ENCODE assay signal across 8 cellular contexts in the genomic region with DNA sequence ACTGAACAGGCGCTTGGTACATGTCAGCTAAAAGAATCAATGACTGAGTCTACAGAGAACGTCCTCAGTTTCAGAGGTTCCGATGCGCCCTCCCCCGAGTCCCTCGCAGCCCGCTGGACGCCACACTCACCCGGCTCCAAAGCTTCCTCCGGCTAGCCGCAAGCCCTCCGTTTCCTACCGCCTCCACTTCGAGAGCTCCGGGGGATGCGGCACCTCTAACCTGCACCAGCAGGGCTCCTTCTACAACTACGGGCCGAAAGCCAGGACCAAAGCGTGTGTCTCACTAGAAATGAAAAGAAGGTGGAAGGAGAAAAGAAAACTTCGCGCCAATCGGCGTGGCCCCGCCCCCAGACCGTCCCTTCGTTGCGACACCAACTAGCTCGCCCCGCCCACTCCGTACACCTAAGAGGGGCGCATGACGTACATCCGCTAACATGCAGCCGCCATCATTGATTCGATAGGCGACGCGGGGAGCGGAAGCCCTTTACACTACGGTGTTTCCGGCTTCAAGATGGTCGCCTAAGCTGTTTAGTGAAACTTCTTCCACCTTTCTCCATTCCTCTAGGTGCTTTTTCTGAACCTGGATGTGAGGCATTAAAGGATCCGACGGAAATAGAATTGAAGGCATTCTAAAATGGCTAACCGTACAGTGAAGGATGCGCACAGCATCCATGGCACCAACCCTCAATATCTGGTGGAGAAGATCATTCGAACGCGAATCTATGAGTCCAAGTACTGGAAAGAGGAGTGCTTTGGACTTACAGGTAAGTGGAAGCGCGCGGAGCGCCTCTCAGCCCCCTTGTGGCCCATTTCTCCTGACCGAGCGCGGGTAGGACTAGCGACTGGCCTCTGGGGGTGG. TPM values are rescaled to one million over a fixed set of nuclear protein-coding genes. Genes with fewer than 3 reads are reported as not detected.
DNase-seq lines count a peak whose midpoint lies in the region; ATAC-seq and TF ChIP-seq lines count a peak whose summit lies in the region.

A gene (minus strand): TSS at position 308 of the 859 bp plus-strand sequence. CDS start 2,200 bp downstream, outside the sequence.
A gene with protein sequence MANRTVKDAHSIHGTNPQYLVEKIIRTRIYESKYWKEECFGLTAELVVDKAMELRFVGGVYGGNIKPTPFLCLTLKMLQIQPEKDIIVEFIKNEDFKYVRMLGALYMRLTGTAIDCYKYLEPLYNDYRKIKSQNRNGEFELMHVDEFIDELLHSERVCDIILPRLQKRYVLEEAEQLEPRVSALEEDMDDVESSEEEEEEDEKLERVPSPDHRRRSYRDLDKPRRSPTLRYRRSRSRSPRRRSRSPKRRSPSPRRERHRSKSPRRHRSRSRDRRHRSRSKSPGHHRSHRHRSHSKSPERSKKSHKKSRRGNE (plus strand): TSS at position 487 of the 859 bp plus-strand sequence. CDS start 148 bp downstream, at position 635.

- H3K4me1 ChIP-seq in osteoblast (ENCODE audit: insufficient read depth, low read length), result peaks cover 15% of the 10 kb centered on the region
- peaks cover 9% of the 10 kb centered on the region for H3K4me1 ChIP-seq in thymus (ENCODE audit: control insufficient read depth, insufficient read depth, low read length)

- peak within 1 kb of the TSS; percentile 90 to 100 for H3K27ac Mint-ChIP-seq in activated naive CD4-positive, alpha-beta T cell treated with anti-CD3 and anti-CD28 coated beads, Interleukin-2, amount 50 U/mL, for 72 hours

- peak within 1 kb of the TSS; percentile 97 for H2AFZ ChIP-seq in osteoblast (ENCODE audit: low read length)

- peak; percentile 94 for ATAC-seq in HG02623 (IDR thresholded peaks at IDR 0.05; ENCODE audit: unreplicated experiment)
- peak; percentile 94 to 95 for ATAC-seq in activated naive CD4-positive, alpha-beta T cell treated with anti-CD3 and anti-CD28 coated beads, Interleukin-2, amount 50 U/mL, for 72 hours

- H3K36me3 ChIP-seq in osteoblast (ENCODE audit: insufficient read depth, low read length), result peaks cover 26% of the 10 kb centered on the region
- H3K36me3 ChIP-seq in thymus (ENCODE audit: control insufficient read depth, insufficient read depth), result peaks cover 16% of the 10 kb centered on the region

- H3K9me3 Mint-ChIP-seq in activated naive CD4-positive, alpha-beta T cell treated with anti-CD3 and anti-CD28 coated beads, Interleukin-2, amount 50 U/mL, for 72 hours, result no peaks in the 10 kb centered on the region

- peak; percentile 71 for TF ChIP-seq CTCF in GM12864 (IDR thresholded peaks at IDR 0.05; ENCODE audit: low read depth, low read length, missing control alignments)
- peak; percentile 69 for TF ChIP-seq CTCF in osteoblast (IDR thresholded peaks at IDR 0.05; ENCODE audit: extremely low read depth, low read depth, low read length)

- no peaks in the 10 kb centered on the region for H3K9me3 ChIP-seq in osteoblast (ENCODE audit: low read depth, low read length)
- H3K9me3 ChIP-seq in thymus (ENCODE audit: control insufficient read depth), result no peaks in the 10 kb centered on the region

- DNase-seq in GM12864 (ENCODE audit: low read depth) (peak; percentile 94), NCI-H1092 treated with DMSO at 0.1 percent for 48 hours (lab: John Stamatoyannopoulos, UW) (peak; percentile 95), SKM-1 (lab: John Stamatoyannopoulos, UW; ENCODE audit: unreplicated experiment) (peak; percentile 93), glomerular visceral epithelial cell (ENCODE audit: extremely low spot score) (peak; percentile 97), osteoblast (ENCODE audit: insufficient read length, low spot score, missing footprints) (peak; percentile 90)
- peak; percentile 94 to 96 for DNase-seq in activated naive CD4-positive, alpha-beta T cell treated with anti-CD3 and anti-CD28 coated beads, Interleukin-2, amount 50 U/mL, for 72 hours (ENCODE audit: low spot score in 2 of 2)

- H4K20me1 ChIP-seq in osteoblast (ENCODE audit: insufficient read depth, low read length), result no peaks in the 10 kb centered on the region

- WGBS in thymus, result under 1% methylated on average over 57 of the region's 57 CpGs

- H3K4me2 ChIP-seq in osteoblast (ENCODE audit: insufficient read depth, low read length), result peak within 1 kb of the TSS; percentile 95

- H3K36me3 Mint-ChIP-seq in activated naive CD4-positive, alpha-beta T cell treated with anti-CD3 and anti-CD28 coated beads, Interleukin-2, amount 50 U/mL, for 72 hours, result peaks cover 60 to 64% of the 10 kb centered on the region in 2 donors

- peaks cover 40% of the 10 kb centered on the region for H3K79me2 ChIP-seq in osteoblast (ENCODE audit: insufficient read depth, low read length)

- H3K27me3 ChIP-seq in osteoblast (ENCODE audit: insufficient read depth, low read length) (no peaks in the 10 kb centered on the region), thymus (ENCODE audit: control insufficient read depth, insufficient read depth) (no peaks in the 10 kb centered on the region)

- H3K4me3 ChIP-seq in GM12864 (ENCODE audit: low read depth, low read length), result peak within 1 kb of the TSS; percentile 94
- H3K4me3 ChIP-seq in osteoblast (ENCODE audit: insufficient read depth, low read length), result peak within 1 kb of the TSS; percentile 83
- H3K4me3 ChIP-seq in thymus (ENCODE audit: low read length), result peak within 1 kb of the TSS; percentile 81

- peak within 1 kb of the TSS; percentile 97 for H3K27ac ChIP-seq in osteoblast (ENCODE audit: low read depth, low read length)
- peak within 1 kb of the TSS; percentile 96 for H3K27ac ChIP-seq in thymus (ENCODE audit: low read depth)

RNA-seq across cellular contexts. Expression of the first gene that starts in this region (rescaled TPM):
- total RNA-seq in activated naive CD4-positive, alpha-beta T cell treated with anti-CD3 and anti-CD28 coated beads, Interleukin-2, amount 50 U/mL, for 72 hours, result 10 to 100 TPM; 42.4 to 56.5 TPM
- 0.72 and 1.2 TPM in 2 replicates for total RNA-seq in osteoblast
- polyA plus RNA-seq in thymus, result 0.96 TPM

RNA-seq across cellular contexts. Expression of the second gene that starts in this region (rescaled TPM):
- 100 to 1,000 TPM in 1 of 2 donors, 10 to 100 TPM in 1; 97.5 to 104 TPM for total RNA-seq in activated naive CD4-positive, alpha-beta T cell treated with anti-CD3 and anti-CD28 coated beads, Interleukin-2, amount 50 U/mL, for 72 hours
- 6.2 and 7.7 TPM in 2 replicates for total RNA-seq in osteoblast
- polyA plus RNA-seq in thymus, result 25.4 TPM

Comparison
In these comparisons a context has a peak if more than half of its experiments do, and no peak if none do; other contexts are left out.
1. Peak in every context shown above with its lines: DNase-seq, ATAC-seq, H3K4me3 ChIP-seq and H3K27ac ChIP-seq.
2. RNA of the first gene that starts in this region (total RNA-seq): 42.4 to 56.5 TPM in activated naive CD4-positive, alpha-beta T cell treated with anti-CD3 and anti-CD28 coated beads, Interleukin-2, amount 50 U/mL, for 72 hours; 0.72 to 1.2 TPM in osteoblast; every median in the first group is over 10 times any median in the second.
3. RNA of the second gene that starts in this region (total RNA-seq): 97.5 to 104 TPM in activated naive CD4-positive, alpha-beta T cell treated with anti-CD3 and anti-CD28 coated beads, Interleukin-2, amount 50 U/mL, for 72 hours; 6.2 to 7.7 TPM in osteoblast; every median in the first group is over 10 times any median in the second.